ENCODE assay signal across 22 cellular contexts in the genomic region with DNA sequence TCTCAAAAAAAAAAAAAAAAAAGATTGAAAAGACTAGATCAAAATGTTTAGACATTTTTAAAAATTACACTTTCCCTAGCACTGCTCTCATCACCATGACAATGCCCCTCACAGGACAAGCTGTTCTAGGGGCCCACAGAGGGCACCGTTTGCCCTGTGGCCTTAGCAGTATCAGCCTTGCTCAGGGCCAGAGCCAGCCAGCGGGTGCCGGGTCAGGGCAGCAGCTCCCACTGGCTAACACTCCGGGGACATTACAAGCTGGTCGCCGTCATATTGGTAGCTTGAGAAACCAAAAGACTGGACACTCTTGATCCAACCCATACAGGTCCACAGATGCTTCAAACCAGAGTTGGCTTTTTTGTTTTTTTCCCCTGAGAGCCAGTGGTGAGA. TPM values are rescaled to one million over a fixed set of nuclear protein-coding genes. Genes with fewer than 3 reads are reported as not detected.
A peak's percentile ranks its signal among the peaks of the same experiment; 100 is the strongest.
DNase-seq lines count a peak whose midpoint lies in the region; ATAC-seq, FAIRE-seq and TF ChIP-seq lines count a peak whose summit lies in the region.
"Had no signal": no experiment of that assay in that cellular context is flagged by ENCODE, and none has a peak within 500 bp of the region (broad histone marks: within the 10 kb centered on the region; RNA-seq: fewer than 3 reads in every experiment).

No MANE protein-coding gene starts in this region.

- no peak overlapping the region for H2BK5ac ChIP-seq in H9 (ENCODE audit: insufficient read length, low read length)

- no peak overlapping the region for H2BK15ac ChIP-seq in H9 (ENCODE audit: low read depth, low read length)

- DNase-seq in H9 (no peak), RWPE1 (ENCODE audit: low spot score) (no peak), heart right ventricle (peak in 1 of 2 donors; percentile 9), sigmoid colon (no peak), small intestine (no peak), DMS 273 treated with DMSO at 0.1 percent for 48 hours (lab: John Stamatoyannopoulos, UW) (no peak)
- no peak for DNase-seq in naive thymus-derived CD8-positive, alpha-beta T cell
- DNase-seq: activated T-cell treated with anti-CD3 and anti-CD28 coated beads, Interleukin-2, amount 50 U/mL, for 1 hour; central memory CD4-positive, alpha-beta T cell; DMS153; endodermal cell; foreskin fibroblast; NCI-H187 treated with DMSO at 0.1 percent for 48 hours; NCI-H510A; retina; stimulated activated CD4-positive, alpha-beta T cell treated with anti-CD3 and anti-CD28 coated beads, Interleukin-1b, Interleukin-23, amount 100 ng/mL, for 48 hours; T1000 had no signal

- ATAC-seq in heart right ventricle: no peak
- no peak for ATAC-seq in naive thymus-derived CD8-positive, alpha-beta T cell

- no peak overlapping the region for H3T11ph ChIP-seq in H9 (ENCODE audit: low read length)

- H3K56ac ChIP-seq in H9 (ENCODE audit: insufficient read length, low read depth, low read length): no peak overlapping the region

- H2BK12ac ChIP-seq in H9 (ENCODE audit: insufficient read length, low read depth, low read length): no peak overlapping the region

- H3K18ac ChIP-seq in H9 (ENCODE audit: insufficient read length, low read depth, low read length): no peak overlapping the region

- no peak for FAIRE-seq in small intestine (lab: Jason Lieb, UNC)

- H3K4me2 ChIP-seq in H9 (ENCODE audit: insufficient read depth, insufficient read length, low read length): no peak overlapping the region
- H3K4me2 ChIP-seq: BLaER1 had no signal

- peak overlapping the region in 2 of 3 experiments; percentile 40 to 53; a peak in 2 of 7 replicates for H3K27ac Mint-ChIP-seq in H9
- peak overlapping the region in 1 of 10 donors; percentile 84 for H3K27ac Mint-ChIP-seq in naive thymus-derived CD8-positive, alpha-beta T cell
- H3K27ac Mint-ChIP-seq: endodermal cell had no signal

- no peaks in the 10 kb centered on the region for H3K79me2 ChIP-seq in H9 (ENCODE audit: insufficient read depth, low read length)

- TF ChIP-seq EP300 in sigmoid colon (IDR thresholded peaks at IDR 0.05): no peak

- H3K4me1 ChIP-seq in H9 (ENCODE audit: insufficient read depth, low read length) (no peaks in the 10 kb centered on the region), heart right ventricle (peaks cover 26 to 83% (median 57%) of the 10 kb centered on the region in 9 donors), sigmoid colon (peaks cover 0 to 41% (median 23%) of the 10 kb centered on the region in 4 donors), small intestine (ENCODE audit: control insufficient read depth in 2 of 2, insufficient read depth in 1 of 2, low read depth in 1 of 2, low read length in 1 of 2) (no peaks in the 10 kb centered on the region)

- no peak overlapping the region for H2AFZ ChIP-seq in H9 (ENCODE audit: low read length)

- no peak overlapping the region for H3K9ac ChIP-seq in H9 (ENCODE audit: extremely low read depth, insufficient read length, low read length)
- H3K9ac ChIP-seq: BLaER1 had no signal

- no peak overlapping the region for H4K91ac ChIP-seq in H9 (ENCODE audit: insufficient read length, low read depth, low read length)

- no peak overlapping the region for H4K8ac ChIP-seq in H9 (replicated peaks; ENCODE audit: insufficient read length, low read depth, low read length)

- H2BK20ac ChIP-seq in H9 (ENCODE audit: low read depth, low read length, poor library complexity, severe bottlenecking): no peak overlapping the region

- no peak overlapping the region for H2BK120ac ChIP-seq in H9 (ENCODE audit: low read depth, low read length, poor library complexity, severe bottlenecking)

- H3K27ac ChIP-seq in H9 (ENCODE audit: insufficient read length, low read depth, low read length): no peak overlapping the region
- peak overlapping the region; percentile 84 for H3K27ac ChIP-seq in RWPE1
- H3K27ac ChIP-seq in heart right ventricle: peak overlapping the region; percentile 29 to 79 (median 66)
- H3K27ac ChIP-seq in sigmoid colon: peak overlapping the region; percentile 41 to 80 (median 60)
- no peak overlapping the region for H3K27ac ChIP-seq in small intestine (ENCODE audit: low read depth in 1 of 2, low read length in 1 of 2)
- H3K27ac ChIP-seq: BLaER1 had no signal

- peaks cover 2 to 5% of the 10 kb centered on the region in 2 experiments; a peak in 3 of 4 replicates for H3K4me1 Mint-ChIP-seq in H9
- peaks cover 4 to 15% (median 11%) of the 10 kb centered on the region in 4 donors for H3K4me1 Mint-ChIP-seq in naive thymus-derived CD8-positive, alpha-beta T cell

- no peaks in the 10 kb centered on the region for H3K23me2 ChIP-seq in H9 (ENCODE audit: insufficient read length, low read depth, low read length, poor library complexity, severe bottlenecking)

- no CpG with 5 or more reads among the region's 6 CpGs for WGBS in H9 (ENCODE audit: extremely low coverage, insufficient read length, low lambda C conversion rate)
- WGBS in heart right ventricle, 2 donors: 74 to 77% methylated on average over 6 of the region's 6 CpGs
- 92 to 93% methylated on average over 6 of the region's 6 CpGs for WGBS in sigmoid colon, 2 donors
- 89 to 92% (median 89%) methylated on average over 6 of the region's 6 CpGs for WGBS in small intestine, 3 donors

- no peak overlapping the region for H3K23ac ChIP-seq in H9 (ENCODE audit: insufficient read length, low read depth, low read length)

- no peak for TF ChIP-seq POLR2A in sigmoid colon (IDR thresholded peaks at IDR 0.05)

- no peak overlapping the region for H3K4me3 Mint-ChIP-seq in H9
- H3K4me3 Mint-ChIP-seq in naive thymus-derived CD8-positive, alpha-beta T cell: no peak overlapping the region
- H3K4me3 Mint-ChIP-seq: endodermal cell had no signal

- intact Hi-C loops in heart right ventricle (cut with DNase I) (loop anchor here in 3 of 10 donors (5.0 to 10.0 kb wide), 3 partner anchors 89 to 181 kb away; a partner anchor contains a TSS), sigmoid colon (cut with DNase I) (no loop called here)

- no peak for TF ChIP-seq CTCF in H9 (conservative IDR thresholded peaks at IDR 0.05)
- no peak for TF ChIP-seq CTCF in RWPE1 (conservative IDR thresholded peaks at IDR 0.05; ENCODE audit: low read depth)
- TF ChIP-seq CTCF in heart right ventricle (IDR thresholded peaks at IDR 0.05): no peak
- TF ChIP-seq CTCF in sigmoid colon (IDR thresholded peaks at IDR 0.05): no peak

- H2AK5ac ChIP-seq in H9 (ENCODE audit: insufficient read length, low read length): no peak overlapping the region

- CTCF ChIA-PET in RWPE1 (lab: Yijun Ruan, JAX): interaction anchor here (0.6 to 0.8 kb wide), 2 partner anchors 9 to 224 kb away, joined by 3 to 4 read pairs; no protein-coding TSS in a partner anchor

- no peak overlapping the region for H3K14ac ChIP-seq in H9 (ENCODE audit: insufficient read depth, low read length)

- H3K27me3 ChIP-seq in H9 (ENCODE audit: insufficient read depth, low read length) (no peaks in the 10 kb centered on the region), heart right ventricle (no peaks in the 10 kb centered on the region), sigmoid colon (no peaks in the 10 kb centered on the region), small intestine (ENCODE audit: control insufficient read depth in 2 of 2, insufficient read depth in 2 of 2, low read length in 2 of 2) (no peaks in the 10 kb centered on the region)
- H3K27me3 ChIP-seq: BLaER1 had no signal

- H4K5ac ChIP-seq in H9 (ENCODE audit: insufficient read length, low read depth, low read length): no peak overlapping the region

- no peaks in the 10 kb centered on the region for H4K20me1 ChIP-seq in H9 (ENCODE audit: control insufficient read depth, insufficient read depth, insufficient read length)
- H4K20me1 ChIP-seq: BLaER1 had no signal

- no peak overlapping the region for H3K4ac ChIP-seq in H9 (ENCODE audit: low read depth, low read length)

- H3K9me3 ChIP-seq in H9 (ENCODE audit: control insufficient read depth, low read depth, low read length) (no peaks in the 10 kb centered on the region), heart right ventricle (no peaks in the 10 kb centered on the region), sigmoid colon (no peaks in the 10 kb centered on the region), small intestine (ENCODE audit: control insufficient read depth, low read depth) (no peaks in the 10 kb centered on the region)
- H3K9me3 ChIP-seq: BLaER1, thoracic aorta had no signal

- H3K36me3 ChIP-seq in heart right ventricle (peaks cover 18 to 98% (median 88%) of the 10 kb centered on the region in 9 donors), sigmoid colon (peaks cover 41 to 93% (median 83%) of the 10 kb centered on the region in 4 donors), small intestine (ENCODE audit: control insufficient read depth in 2 of 2, insufficient read depth in 2 of 2, low read length in 2 of 2) (peaks cover 37 to 51% of the 10 kb centered on the region in 2 donors)

- H3K4me3 ChIP-seq in heart right ventricle (no peak overlapping the region), sigmoid colon (no peak overlapping the region), small intestine (ENCODE audit: low read depth in 1 of 2, low read length in 2 of 2) (no peak overlapping the region)
- H3K4me3 ChIP-seq: BLaER1, thoracic aorta had no signal

- H3K36me3 Mint-ChIP-seq in H9 (ENCODE audit: insufficient read depth in 1 of 3, low read depth in 3 of 3): peaks cover 19 to 86% (median 79%) of the 10 kb centered on the region in 3 experiments; a peak in 6 of 7 replicates
- peaks cover 0 to 17% (median 0%) of the 10 kb centered on the region in 3 donors for H3K36me3 Mint-ChIP-seq in naive thymus-derived CD8-positive, alpha-beta T cell

- H3K79me1 ChIP-seq in H9 (ENCODE audit: insufficient read depth, low read depth, low read length, poor library complexity, severe bottlenecking): no peaks in the 10 kb centered on the region

- H3K9me3 Mint-ChIP-seq in H9: no peaks in the 10 kb centered on the region
- no peaks in the 10 kb centered on the region for H3K9me3 Mint-ChIP-seq in naive thymus-derived CD8-positive, alpha-beta T cell
- H3K9me3 Mint-ChIP-seq: endodermal cell had no signal

- no peaks in the 10 kb centered on the region for H3K27me3 Mint-ChIP-seq in H9 (ENCODE audit: low read depth)
- H3K27me3 Mint-ChIP-seq in naive thymus-derived CD8-positive, alpha-beta T cell: no peaks in the 10 kb centered on the region

- POLR2A ChIA-PET in RWPE1 (lab: Yijun Ruan, JAX; ENCODE audit: low non-redundant PET): no interaction called here
- POLR2A ChIA-PET in naive thymus-derived CD8-positive, alpha-beta T cell (lab: Charles Lee): interaction anchor here (0.7 kb wide), 1 partner anchor 156 kb away, joined by 4 read pairs; no protein-coding TSS in a partner anchor

RNA-seq across cellular contexts. Expression of a gene that starts 18.0 kb away (rescaled TPM):
- total RNA-seq in H9 (2021) (10.3 and 10.5 TPM in 2 replicates), heart right ventricle (1 to 10 TPM in 2 of 10 donors, under 1 TPM in 8; 0.15 to 1.5 (median 0.59) TPM), sigmoid colon (1 to 10 TPM in 1 of 4 donors, under 1 TPM in 2, not detected in 1; 0.33 to 3.0 (median 0.54) TPM)
- polyA plus RNA-seq in heart right ventricle (1 to 10 TPM; 1.1 to 3.6 TPM), sigmoid colon (10 to 100 TPM in 1 of 3 donors, 1 to 10 TPM in 2; 5.3 to 14.3 (median 6.0) TPM), small intestine (10 to 100 TPM in 1 of 3 donors, 1 to 10 TPM in 2; 2.4 to 26.1 (median 2.7) TPM)
- 1 to 10 TPM; 8.2 TPM for total RNA-seq in naive thymus-derived CD8-positive, alpha-beta T cell
- polyA plus RNA-seq in naive thymus-derived CD8-positive, alpha-beta T cell: 1 to 10 TPM; 2.0 to 6.2 (median 4.6) TPM
- total RNA-seq: SK-MEL-5 had no signal

RNA-seq across cellular contexts. Expression of a gene that starts 47.0 kb away (rescaled TPM):
- total RNA-seq in H9 (2021) (0.92 TPM in 1 of 2 replicates, not detected in the other), heart right ventricle (not detected), sigmoid colon (not detected)
- polyA plus RNA-seq in heart right ventricle (not detected), sigmoid colon (not detected), small intestine (1 to 10 TPM in 1 of 3 donors, not detected in 2; 1.1 TPM)
- not detected for total RNA-seq in naive thymus-derived CD8-positive, alpha-beta T cell
- polyA plus RNA-seq in naive thymus-derived CD8-positive, alpha-beta T cell: not detected
- total RNA-seq: lung microvascular endothelial cell, M059J, SK-MEL-5, thoracic aorta had no signal

Comparison
In these comparisons a context has a peak if more than half of its experiments do, and no peak if none do; other contexts are left out.
1. H3K27ac ChIP-seq: peak in RWPE1 (single experiment), heart right ventricle (10 of 10) and sigmoid colon (4 of 4); none in H9 (single experiment) and small intestine (0 of 2).